In genomic region chr17:81948635-81949378, GRCh38 we compare ENCODE assay signal across 24 cellular contexts. TPM values are rescaled to one million over a fixed set of nuclear protein-coding genes. Genes with fewer than 3 reads are reported as not detected.
A peak's percentile ranks its signal among the peaks of the same experiment; 100 is the strongest.
DNase-seq lines count a peak whose midpoint lies in the region; ATAC-seq lines count a peak whose summit lies in the region.
"Had no signal": no experiment of that assay in that cellular context is flagged by ENCODE, and none has a peak within 500 bp of the region (broad histone marks: within the 10 kb centered on the region; RNA-seq: fewer than 3 reads in every experiment).

No MANE protein-coding gene starts in this region.

- no peak overlapping the region for H4K91ac ChIP-seq in trophoblast cell (ENCODE audit: low read depth, low read length)

- H2BK5ac ChIP-seq in trophoblast cell (ENCODE audit: low read depth, low read length, poor library complexity) = no peak overlapping the region

- no peaks in the 10 kb centered on the region for H3K79me1 ChIP-seq in trophoblast cell (ENCODE audit: low read length)

- no peak overlapping the region for H2AK5ac ChIP-seq in trophoblast cell (ENCODE audit: low read length)

- H3K27me3 ChIP-seq in NT2/D1 (ENCODE audit: insufficient read depth, insufficient read length) (no peaks in the 10 kb centered on the region), trophoblast cell (ENCODE audit: insufficient read depth, low read length) (no peaks in the 10 kb centered on the region), aorta (ENCODE audit: control insufficient read depth in 1 of 2, insufficient read depth in 2 of 2, low read length in 1 of 2) (no peaks in the 10 kb centered on the region)
- H3K27me3 ChIP-seq: BLaER1 had no signal

- no peak overlapping the region for H2BK120ac ChIP-seq in trophoblast cell (ENCODE audit: insufficient read depth, low read length, poor library complexity)

- H3K9ac ChIP-seq in NT2/D1 (ENCODE audit: insufficient read length, low read depth) = peak overlapping the region; percentile 18
- H3K9ac ChIP-seq in trophoblast cell (ENCODE audit: low read length) = no peak overlapping the region
- H3K9ac ChIP-seq: BLaER1 had no signal

- H3K36me3 ChIP-seq in NT2/D1 (ENCODE audit: insufficient read depth, insufficient read length, low read length) = no peaks in the 10 kb centered on the region
- H3K36me3 ChIP-seq in trophoblast cell (ENCODE audit: control insufficient read depth in 1 of 2, insufficient read depth in 2 of 2, low read length in 2 of 2) = no peaks in the 10 kb centered on the region
- H3K36me3 ChIP-seq in aorta (ENCODE audit: control insufficient read depth in 1 of 2, insufficient read depth in 2 of 2, low read length in 1 of 2) = no peaks in the 10 kb centered on the region
- H3K36me3 ChIP-seq: BLaER1 had no signal

- no peak overlapping the region for H3K18ac ChIP-seq in trophoblast cell (ENCODE audit: low read length)

- H2BK12ac ChIP-seq in trophoblast cell (ENCODE audit: low read length) = no peak overlapping the region

- H4K12ac ChIP-seq in trophoblast cell (ENCODE audit: low read depth, low read length) = no peak overlapping the region

- DNase-seq in Right ventricle myocardium inferior (ENCODE audit: missing footprints) (peak; percentile 31), cardiac septum (ENCODE audit: low spot score) (no peak), NT2/D1 (ENCODE audit: low read depth, low spot score) (no peak), trophoblast cell (peak; percentile 58 to 59), aorta (no peak), HPDE6-E6E7 (ENCODE audit: extremely low spot score) (no peak)
- DNase-seq: H9; MM.1S; NCI-H1092; NCI-H1436 treated with DMSO at 0.1 percent for 48 hours; NCI-H2029; NCI-H2171 treated with DMSO at 0.1 percent for 48 hours; NCI-H446 treated with DMSO at 0.1 percent for 48 hours; NCI-H69; NK-92 treated with Interleukin-12 subunit alpha and Interleukin-12 subunit beta, amount 100 ng/mL, for 24 hours; OCI-M1 had no signal

- H3K14ac ChIP-seq in trophoblast cell (ENCODE audit: low read length) = no peak overlapping the region

- peak; percentile 30 for ATAC-seq in Right ventricle myocardium inferior
- ATAC-seq in aorta (ENCODE audit: low FRiP score) = peak; percentile 56
- ATAC-seq in GM19397 (IDR thresholded peaks at IDR 0.05; ENCODE audit: unreplicated experiment) = no peak

- intact Hi-C loops in Right ventricle myocardium inferior (cut with DNase I) = no loop called here
- intact Hi-C loops in cardiac septum (cut with DNase I) = no loop called here
- intact Hi-C loops in aorta (cut with DNase I) = no loop called here

- no peaks in the 10 kb centered on the region for H3K79me2 ChIP-seq in trophoblast cell (ENCODE audit: control insufficient read depth, insufficient read depth, low read length, poor library complexity)

- peaks cover 13% of the 10 kb centered on the region for H3K4me1 ChIP-seq in NT2/D1 (ENCODE audit: insufficient read depth, insufficient read length)
- no peaks in the 10 kb centered on the region for H3K4me1 ChIP-seq in trophoblast cell (ENCODE audit: control insufficient read depth in 1 of 2, insufficient read depth in 2 of 2, low read length in 2 of 2)
- no peaks in the 10 kb centered on the region for H3K4me1 ChIP-seq in aorta (ENCODE audit: control insufficient read depth in 1 of 2, insufficient read depth in 2 of 2, low read length in 2 of 2)
- H3K4me1 ChIP-seq: A549 had no signal

- H3K9me3 ChIP-seq in NT2/D1 (ENCODE audit: insufficient read depth, low read length) (no peaks in the 10 kb centered on the region), trophoblast cell (ENCODE audit: insufficient read depth, low read depth, low read length) (peaks cover 3% of the 10 kb centered on the region), aorta (ENCODE audit: control insufficient read depth, low read length) (no peaks in the 10 kb centered on the region)
- H3K9me3 ChIP-seq: A549, BLaER1 had no signal

- no CpG with 5 or more reads among the region's 17 CpGs for WGBS in trophoblast cell (ENCODE audit: extremely low coverage, insufficient coverage, insufficient read length)
- WGBS in aorta, 2 donors = 81 to 85% methylated on average over 17 of the region's 17 CpGs

- H3K4ac ChIP-seq in trophoblast cell (ENCODE audit: low read depth, low read length) = no peak overlapping the region

- H4K8ac ChIP-seq in trophoblast cell (ENCODE audit: low read depth, low read length) = no peak overlapping the region

- no peak overlapping the region for H2AFZ ChIP-seq in trophoblast cell (ENCODE audit: insufficient read depth, low read length, poor library complexity)

- H3K23ac ChIP-seq in trophoblast cell (ENCODE audit: low read length) = no peak overlapping the region

- no peak overlapping the region for H3K27ac ChIP-seq in trophoblast cell (ENCODE audit: low read depth, low read length)
- H3K27ac ChIP-seq in aorta (ENCODE audit: low read depth in 1 of 2, low read length in 2 of 2) = no peak overlapping the region
- H3K27ac ChIP-seq: A549, BLaER1 had no signal

- H3K4me3 ChIP-seq in NT2/D1 (ENCODE audit: insufficient read length, low read depth) = no peak overlapping the region
- H3K4me3 ChIP-seq in trophoblast cell (ENCODE audit: low read depth, low read length) = no peak overlapping the region
- no peak overlapping the region for H3K4me3 ChIP-seq in aorta (ENCODE audit: low read length in 2 of 2)
- H3K4me3 ChIP-seq: A549, BLaER1 had no signal

- no peak overlapping the region for H3K4me2 ChIP-seq in trophoblast cell (ENCODE audit: low read length)
- H3K4me2 ChIP-seq: A549, BLaER1 had no signal

RNA-seq across cellular contexts. Expression of gene MYADML2, which starts 1.8 kb away (rescaled TPM):
- total RNA-seq in Right ventricle myocardium inferior (3.7 TPM), cardiac septum (4.4 TPM), aorta (not detected)
- 0.01 TPM in 1 of 2 replicates, not detected in the other for polyA plus RNA-seq in trophoblast cell (2013)
- polyA plus RNA-seq in aorta = not detected
- total RNA-seq: CD4-positive, alpha-beta memory T cell; HT1080; LHCN-M2; RPMI7951 had no signal
- polyA plus RNA-seq: A549; CD4-positive, alpha-beta memory T cell; IgD-negative memory B cell had no signal

RNA-seq across cellular contexts. Expression of gene PYCR1, which starts 11.7 kb away (rescaled TPM):
- total RNA-seq in Right ventricle myocardium inferior = 6.2 TPM
- 7.8 TPM for total RNA-seq in cardiac septum
- polyA plus RNA-seq in trophoblast cell (2013) = 37.2 and 37.6 TPM in 2 replicates
- 10 to 100 TPM in 1 of 2 donors, 1 to 10 TPM in 1; 9.4 to 23.4 TPM for total RNA-seq in aorta
- polyA plus RNA-seq in aorta = 1 to 10 TPM; 4.3 to 6.4 TPM

RNA-seq across cellular contexts. Expression of gene NOTUM, which starts 12.2 kb away (rescaled TPM):
- total RNA-seq in Right ventricle myocardium inferior = 0.89 TPM
- total RNA-seq in cardiac septum = 0.38 TPM
- polyA plus RNA-seq in trophoblast cell (2013) = 8.7 and 9.0 TPM in 2 replicates
- total RNA-seq in aorta = under 1 TPM in 1 of 2 donors, not detected in 1; 0.60 TPM
- polyA plus RNA-seq in aorta = 1 to 10 TPM in 1 of 2 donors, not detected in 1; 1.0 TPM
- total RNA-seq: CD4-positive, alpha-beta memory T cell; HT1080 had no signal
- polyA plus RNA-seq: CD4-positive, alpha-beta memory T cell; IgD-negative memory B cell had no signal

RNA-seq across cellular contexts. Expression of gene MAFG, which starts 21.3 kb away (rescaled TPM):
- total RNA-seq in Right ventricle myocardium inferior (26.2 TPM), cardiac septum (24.4 TPM), aorta (10 to 100 TPM; 29.4 to 38.6 TPM)
- 32.1 and 36.5 TPM in 2 replicates for polyA plus RNA-seq in trophoblast cell (2013)
- 10 to 100 TPM in 1 of 2 donors, 1 to 10 TPM in 1; 9.9 to 16.0 TPM for polyA plus RNA-seq in aorta

RNA-seq across cellular contexts. Expression of gene ASPSCR1, which starts 28.6 kb away (rescaled TPM):
- total RNA-seq in Right ventricle myocardium inferior (25.5 TPM), cardiac septum (25.5 TPM), aorta (10 to 100 TPM; 30.3 to 30.5 TPM)
- polyA plus RNA-seq in trophoblast cell (2013) = 12.8 and 13.1 TPM in 2 replicates
- polyA plus RNA-seq in aorta = 100 to 1,000 TPM in 1 of 2 donors, 10 to 100 TPM in 1; 15.0 to 108 TPM

Comparison
In these comparisons a context has a peak if more than half of its experiments do, and no peak if none do; other contexts are left out.
1. DNase-seq: peak in Right ventricle myocardium inferior (single experiment) and trophoblast cell (2 of 2); none in cardiac septum (single experiment), NT2/D1 (single experiment), aorta (0 of 2) and HPDE6-E6E7 (single experiment).